ENCODE assay signal across 15 cellular contexts in genomic region chr16:3580686-3581085, GRCh38. TPM values are rescaled to one million over a fixed set of nuclear protein-coding genes. Genes with fewer than 3 reads are reported as not detected.
DNase-seq lines count a peak whose midpoint lies in the region; ATAC-seq and TF ChIP-seq lines count a peak whose summit lies in the region.
"Had no signal": no experiment of that assay in that cellular context is flagged by ENCODE, and none has a peak within 500 bp of the region (broad histone marks: within the 10 kb centered on the region; RNA-seq: fewer than 3 reads in every experiment).

No MANE protein-coding gene starts in this region.

- DNase-seq in activated CD4-positive, alpha-beta T cell treated with anti-CD3 and anti-CD28 coated beads, Interleukin-2, amount 10 ng/mL, durations not matched to agents 7 days and 5 days = no peak
- no peak for DNase-seq in activated CD4-positive, alpha-beta T cell treated with anti-CD3 and anti-CD28 coated beads, Interleukin-2, amount 50 U/mL, for 4 hours
- DNase-seq in OCI-LY7 (ENCODE audit: low spot score) (peak; percentile 37), epithelial cell of esophagus (ENCODE audit: low read depth) (peak; percentile 58), smooth muscle cell of the brain vasculature (ENCODE audit: low read depth, low spot score) (peak; percentile 29), HEK293T (ENCODE audit: extremely low spot score) (no peak)
- DNase-seq: ACHN, activated gamma-delta T cell treated with Interleukin-2 at 50 U/mL for 16 hours, esophagus squamous epithelium, MG63, NCI-H446 had no signal

- H4K20me1 ChIP-seq in OCI-LY7 (ENCODE audit: insufficient read depth, low read length) = no peaks in the 10 kb centered on the region

- no peak overlapping the region for H2AFZ ChIP-seq in OCI-LY7 (ENCODE audit: low read length)

- H3K27ac Mint-ChIP-seq in activated CD4-positive, alpha-beta T cell treated with anti-CD3 and anti-CD28 coated beads, Interleukin-2, amount 10 ng/mL, durations not matched to agents 7 days and 5 days = peak overlapping the region; percentile 96

- peaks cover 31% of the 10 kb centered on the region for H3K36me3 Mint-ChIP-seq in activated CD4-positive, alpha-beta T cell treated with anti-CD3 and anti-CD28 coated beads, Interleukin-2, amount 10 ng/mL, durations not matched to agents 7 days and 5 days (ENCODE audit: low read depth)

- no peaks in the 10 kb centered on the region for H3K9me3 Mint-ChIP-seq in activated CD4-positive, alpha-beta T cell treated with anti-CD3 and anti-CD28 coated beads, Interleukin-2, amount 10 ng/mL, durations not matched to agents 7 days and 5 days
- H3K9me3 Mint-ChIP-seq: WTC11 had no signal

- peaks cover 28% of the 10 kb centered on the region for H3K79me2 ChIP-seq in OCI-LY7 (ENCODE audit: insufficient read depth, low read depth, low read length)

- POLR2A ChIA-PET in activated CD4-positive, alpha-beta T cell treated with anti-CD3 and anti-CD28 coated beads, Interleukin-2, amount 10 ng/mL, durations not matched to agents 7 days and 5 days (lab: Charles Lee) = no interaction called here
- POLR2A ChIA-PET in OCI-LY7 (lab: Charles Lee) = interaction anchor here (0.5 to 2.1 kb wide), 4 partner anchors 14 to 412 kb away, joined by 3 to 11 read pairs (median 6); partner anchors contain the start of gene SLX4
- POLR2A ChIA-PET in HEK293T (lab: Yijun Ruan, JAX) = no interaction called here

- peaks cover 51% of the 10 kb centered on the region for H3K36me3 ChIP-seq in OCI-LY7 (ENCODE audit: insufficient read depth, low read length)

- ATAC-seq in GM18907 (IDR thresholded peaks at IDR 0.05; ENCODE audit: unreplicated experiment) = no peak
- no peak for ATAC-seq in GM21423 (IDR thresholded peaks at IDR 0.05; ENCODE audit: unreplicated experiment)
- ATAC-seq: WTC11 had no signal

- TF ChIP-seq CTCF in OCI-LY7 (conservative IDR thresholded peaks at IDR 0.05; ENCODE audit: low read length) (no peak), epithelial cell of esophagus (IDR thresholded peaks at IDR 0.05; ENCODE audit: insufficient read depth, low read depth, low read length, missing control alignments) (no peak)

- no peaks in the 10 kb centered on the region for H3K9me3 ChIP-seq in OCI-LY7 (ENCODE audit: low read length)
- H3K9me3 ChIP-seq: esophagus squamous epithelium, MG63 had no signal

- H3K4me3 Mint-ChIP-seq in activated CD4-positive, alpha-beta T cell treated with anti-CD3 and anti-CD28 coated beads, Interleukin-2, amount 10 ng/mL, durations not matched to agents 7 days and 5 days = no peak overlapping the region
- H3K4me3 Mint-ChIP-seq: WTC11 had no signal

- no TSS peak for BruUV-seq in OCI-LY7 (replicated peaks; lab: Mats Ljungman, UMichigan)

- H3K9me2 ChIP-seq in OCI-LY7 (ENCODE audit: insufficient read depth, low read length) = no peaks in the 10 kb centered on the region

- H3K27me3 Mint-ChIP-seq in activated CD4-positive, alpha-beta T cell treated with anti-CD3 and anti-CD28 coated beads, Interleukin-2, amount 10 ng/mL, durations not matched to agents 7 days and 5 days = no peaks in the 10 kb centered on the region

- H3K4me2 ChIP-seq in OCI-LY7 (ENCODE audit: low read length) = peak overlapping the region; percentile 68
- H3K4me2 ChIP-seq: smooth muscle cell had no signal

- peak overlapping the region; percentile 47 for H3K4me3 ChIP-seq in OCI-LY7 (ENCODE audit: low read depth, low read length, poor library complexity, severe bottlenecking)
- H3K4me3 ChIP-seq in epithelial cell of esophagus (ENCODE audit: low read length) = no peak overlapping the region
- H3K4me3 ChIP-seq: esophagus squamous epithelium, MG63, smooth muscle cell had no signal

- peaks cover 49% of the 10 kb centered on the region for H3K4me1 Mint-ChIP-seq in activated CD4-positive, alpha-beta T cell treated with anti-CD3 and anti-CD28 coated beads, Interleukin-2, amount 10 ng/mL, durations not matched to agents 7 days and 5 days

- peak overlapping the region; percentile 94 for H3K27ac ChIP-seq in OCI-LY7 (ENCODE audit: low read depth, low read length, poor library complexity, severe bottlenecking)
- H3K27ac ChIP-seq: esophagus squamous epithelium had no signal

- H3K4me1 ChIP-seq in OCI-LY7 (ENCODE audit: insufficient read depth, low read length, poor library complexity, severe bottlenecking) = peaks cover 49% of the 10 kb centered on the region

- CTCF ChIA-PET in activated CD4-positive, alpha-beta T cell treated with anti-CD3 and anti-CD28 coated beads, Interleukin-2, amount 10 ng/mL, durations not matched to agents 7 days and 5 days (lab: Charles Lee) = interaction anchor here (2.3 kb wide), 1 partner anchor 13 kb away, joined by 5 read pairs; no protein-coding TSS in a partner anchor
- CTCF ChIA-PET in OCI-LY7 (lab: Charles Lee; ENCODE audit: unreplicated experiment) (interaction anchor here (1.2 kb wide), 1 partner anchor 42 kb away, joined by 5 read pairs; no protein-coding TSS in a partner anchor), HEK293T (lab: Yijun Ruan, JAX) (no interaction called here)

- intact Hi-C loops in OCI-LY7 (cut with micrococcal nuclease; ENCODE audit: unreplicated experiment) = loop anchor here (1.0 kb wide), 1 partner anchor 31 kb away; the partner anchor contains the start of gene SLX4

TF ChIP-seq in HEK293T, 16 proteins besides CTCF, POLR2A, EP300 and RAD21:
- TF ChIP-seq PKNOX1 (IDR thresholded peaks at IDR 0.05) (no peak), TARDBP (IDR thresholded peaks at IDR 0.05) (no peak), CTBP1 (IDR thresholded peaks at IDR 0.05; ENCODE audit: borderline replicate concordance) (no peak), LEF1 (IDR thresholded peaks at IDR 0.05; ENCODE audit: borderline replicate concordance) (no peak), NFRKB (IDR thresholded peaks at IDR 0.05) (no peak), SP1 (IDR thresholded peaks at IDR 0.05) (no peak), ELF4 (IDR thresholded peaks at IDR 0.05) (no peak), FOXA1 (IDR thresholded peaks at IDR 0.05) (no peak), FOXM1 (IDR thresholded peaks at IDR 0.05; ENCODE audit: borderline replicate concordance) (no peak), ZNF384 (IDR thresholded peaks at IDR 0.05) (no peak), L3MBTL2 (conservative IDR thresholded peaks at IDR 0.05) (no peak), ARNT (IDR thresholded peaks at IDR 0.05) (no peak), HDGF (IDR thresholded peaks at IDR 0.05; ENCODE audit: borderline replicate concordance) (no peak), SUZ12 (IDR thresholded peaks at IDR 0.05) (no peak), FOXK2 (IDR thresholded peaks at IDR 0.05) (no peak), BHLHE40 (IDR thresholded peaks at IDR 0.05; ENCODE audit: borderline replicate concordance) (no peak)

RNA-seq across cellular contexts. Expression of gene NLRC3, which starts 3.5 kb away (rescaled TPM):
- total RNA-seq in activated CD4-positive, alpha-beta T cell treated with anti-CD3 and anti-CD28 coated beads, Interleukin-2, amount 10 ng/mL, durations not matched to agents 7 days and 5 days = 10 to 100 TPM; 80.7 to 98.7 TPM
- 42.7 and 50.6 TPM in 2 replicates for total RNA-seq in OCI-LY7 (2014; rRNA removed; shearing (Covaris generic))
- total RNA-seq in OCI-LY7 (2022) = 59.4 and 74.0 TPM in 2 replicates
- total RNA-seq: smooth muscle cell had no signal

RNA-seq across cellular contexts. Expression of gene SLX4, which starts 30.7 kb away (rescaled TPM):
- total RNA-seq in activated CD4-positive, alpha-beta T cell treated with anti-CD3 and anti-CD28 coated beads, Interleukin-2, amount 10 ng/mL, durations not matched to agents 7 days and 5 days = 10 to 100 TPM; 13.2 to 13.8 TPM
- total RNA-seq in OCI-LY7 (2014; rRNA removed; shearing (Covaris generic)) = 13.2 and 13.7 TPM in 2 replicates
- 35.7 and 40.0 TPM in 2 replicates for total RNA-seq in OCI-LY7 (2022)

Comparison
In these comparisons a context has a peak if more than half of its experiments do, and no peak if none do; other contexts are left out.
1. DNase-seq: peak in OCI-LY7 (single experiment), epithelial cell of esophagus (single experiment) and smooth muscle cell of the brain vasculature (single experiment); none in activated CD4-positive, alpha-beta T cell treated with anti-CD3 and anti-CD28 coated beads, Interleukin-2, amount 10 ng/mL, durations not matched to agents 7 days and 5 days (single experiment), activated CD4-positive, alpha-beta T cell treated with anti-CD3 and anti-CD28 coated beads, Interleukin-2, amount 50 U/mL, for 4 hours (0 of 2) and HEK293T (single experiment).